1 cellular context compared by ENCODE assay signal in the genomic region with DNA sequence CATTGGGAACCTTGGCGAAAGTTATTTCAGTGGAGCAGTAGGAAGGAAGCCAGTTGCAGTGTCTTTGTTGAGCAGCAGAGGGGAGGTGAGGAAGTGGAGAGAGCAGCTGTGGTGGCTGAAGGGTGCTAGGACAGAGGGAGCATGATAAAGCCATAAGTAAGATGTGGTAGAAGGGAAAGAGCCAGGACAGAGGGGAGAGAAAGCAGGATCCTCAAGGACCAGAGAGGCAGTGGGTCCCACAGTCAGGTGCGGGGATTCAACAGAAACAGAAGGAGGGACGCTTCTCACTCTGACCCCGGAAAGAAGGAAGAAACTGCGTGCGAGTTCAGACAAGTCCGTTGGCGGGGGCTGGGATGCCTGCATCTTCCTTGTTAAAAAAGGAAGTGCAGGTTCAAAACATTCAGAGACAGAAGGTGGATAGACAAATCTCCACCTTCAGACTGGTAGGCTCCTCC.
TF ChIP-seq lines count a peak whose summit lies in the region.

A gene (plus strand): TSS at position 403 of the 455 bp plus-strand sequence. CDS start 8,774 bp downstream, outside the sequence.

TF ChIP-seq in WTC11, 78 proteins besides CTCF, POLR2A, EP300 and RAD21 (continued from another document):
- TF ChIP-seq, protein P1, sequence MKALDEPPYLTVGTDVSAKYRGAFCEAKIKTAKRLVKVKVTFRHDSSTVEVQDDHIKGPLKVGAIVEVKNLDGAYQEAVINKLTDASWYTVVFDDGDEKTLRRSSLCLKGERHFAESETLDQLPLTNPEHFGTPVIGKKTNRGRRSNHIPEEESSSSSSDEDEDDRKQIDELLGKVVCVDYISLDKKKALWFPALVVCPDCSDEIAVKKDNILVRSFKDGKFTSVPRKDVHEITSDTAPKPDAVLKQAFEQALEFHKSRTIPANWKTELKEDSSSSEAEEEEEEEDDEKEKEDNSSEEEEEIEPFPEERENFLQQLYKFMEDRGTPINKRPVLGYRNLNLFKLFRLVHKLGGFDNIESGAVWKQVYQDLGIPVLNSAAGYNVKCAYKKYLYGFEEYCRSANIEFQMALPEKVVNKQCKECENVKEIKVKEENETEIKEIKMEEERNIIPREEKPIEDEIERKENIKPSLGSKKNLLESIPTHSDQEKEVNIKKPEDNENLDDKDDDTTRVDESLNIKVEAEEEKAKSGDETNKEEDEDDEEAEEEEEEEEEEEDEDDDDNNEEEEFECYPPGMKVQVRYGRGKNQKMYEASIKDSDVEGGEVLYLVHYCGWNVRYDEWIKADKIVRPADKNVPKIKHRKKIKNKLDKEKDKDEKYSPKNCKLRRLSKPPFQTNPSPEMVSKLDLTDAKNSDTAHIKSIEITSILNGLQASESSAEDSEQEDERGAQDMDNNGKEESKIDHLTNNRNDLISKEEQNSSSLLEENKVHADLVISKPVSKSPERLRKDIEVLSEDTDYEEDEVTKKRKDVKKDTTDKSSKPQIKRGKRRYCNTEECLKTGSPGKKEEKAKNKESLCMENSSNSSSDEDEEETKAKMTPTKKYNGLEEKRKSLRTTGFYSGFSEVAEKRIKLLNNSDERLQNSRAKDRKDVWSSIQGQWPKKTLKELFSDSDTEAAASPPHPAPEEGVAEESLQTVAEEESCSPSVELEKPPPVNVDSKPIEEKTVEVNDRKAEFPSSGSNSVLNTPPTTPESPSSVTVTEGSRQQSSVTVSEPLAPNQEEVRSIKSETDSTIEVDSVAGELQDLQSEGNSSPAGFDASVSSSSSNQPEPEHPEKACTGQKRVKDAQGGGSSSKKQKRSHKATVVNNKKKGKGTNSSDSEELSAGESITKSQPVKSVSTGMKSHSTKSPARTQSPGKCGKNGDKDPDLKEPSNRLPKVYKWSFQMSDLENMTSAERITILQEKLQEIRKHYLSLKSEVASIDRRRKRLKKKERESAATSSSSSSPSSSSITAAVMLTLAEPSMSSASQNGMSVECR (CRISPR knock-in tag; IDR thresholded peaks at IDR 0.05; ENCODE audit: borderline replicate concordance), result no peak
- TF ChIP-seq, protein P2, sequence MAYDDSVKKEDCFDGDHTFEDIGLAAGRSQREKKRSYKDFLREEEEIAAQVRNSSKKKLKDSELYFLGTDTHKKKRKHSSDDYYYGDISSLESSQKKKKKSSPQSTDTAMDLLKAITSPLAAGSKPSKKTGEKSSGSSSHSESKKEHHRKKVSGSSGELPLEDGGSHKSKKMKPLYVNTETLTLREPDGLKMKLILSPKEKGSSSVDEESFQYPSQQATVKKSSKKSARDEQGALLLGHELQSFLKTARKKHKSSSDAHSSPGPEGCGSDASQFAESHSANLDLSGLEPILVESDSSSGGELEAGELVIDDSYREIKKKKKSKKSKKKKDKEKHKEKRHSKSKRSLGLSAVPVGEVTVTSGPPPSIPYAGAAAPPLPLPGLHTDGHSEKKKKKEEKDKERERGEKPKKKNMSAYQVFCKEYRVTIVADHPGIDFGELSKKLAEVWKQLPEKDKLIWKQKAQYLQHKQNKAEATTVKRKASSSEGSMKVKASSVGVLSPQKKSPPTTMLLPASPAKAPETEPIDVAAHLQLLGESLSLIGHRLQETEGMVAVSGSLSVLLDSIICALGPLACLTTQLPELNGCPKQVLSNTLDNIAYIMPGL (CRISPR knock-in tag; IDR thresholded peaks at IDR 0.05), result no peak
- TF ChIP-seq CREM (CRISPR knock-in tag; IDR thresholded peaks at IDR 0.05), result no peak
- TF ChIP-seq, protein P3, sequence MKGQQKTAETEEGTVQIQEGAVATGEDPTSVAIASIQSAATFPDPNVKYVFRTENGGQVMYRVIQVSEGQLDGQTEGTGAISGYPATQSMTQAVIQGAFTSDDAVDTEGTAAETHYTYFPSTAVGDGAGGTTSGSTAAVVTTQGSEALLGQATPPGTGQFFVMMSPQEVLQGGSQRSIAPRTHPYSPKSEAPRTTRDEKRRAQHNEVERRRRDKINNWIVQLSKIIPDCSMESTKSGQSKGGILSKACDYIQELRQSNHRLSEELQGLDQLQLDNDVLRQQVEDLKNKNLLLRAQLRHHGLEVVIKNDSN (CRISPR knock-in tag; IDR thresholded peaks at IDR 0.05), result no peak
- TF ChIP-seq, protein P4, sequence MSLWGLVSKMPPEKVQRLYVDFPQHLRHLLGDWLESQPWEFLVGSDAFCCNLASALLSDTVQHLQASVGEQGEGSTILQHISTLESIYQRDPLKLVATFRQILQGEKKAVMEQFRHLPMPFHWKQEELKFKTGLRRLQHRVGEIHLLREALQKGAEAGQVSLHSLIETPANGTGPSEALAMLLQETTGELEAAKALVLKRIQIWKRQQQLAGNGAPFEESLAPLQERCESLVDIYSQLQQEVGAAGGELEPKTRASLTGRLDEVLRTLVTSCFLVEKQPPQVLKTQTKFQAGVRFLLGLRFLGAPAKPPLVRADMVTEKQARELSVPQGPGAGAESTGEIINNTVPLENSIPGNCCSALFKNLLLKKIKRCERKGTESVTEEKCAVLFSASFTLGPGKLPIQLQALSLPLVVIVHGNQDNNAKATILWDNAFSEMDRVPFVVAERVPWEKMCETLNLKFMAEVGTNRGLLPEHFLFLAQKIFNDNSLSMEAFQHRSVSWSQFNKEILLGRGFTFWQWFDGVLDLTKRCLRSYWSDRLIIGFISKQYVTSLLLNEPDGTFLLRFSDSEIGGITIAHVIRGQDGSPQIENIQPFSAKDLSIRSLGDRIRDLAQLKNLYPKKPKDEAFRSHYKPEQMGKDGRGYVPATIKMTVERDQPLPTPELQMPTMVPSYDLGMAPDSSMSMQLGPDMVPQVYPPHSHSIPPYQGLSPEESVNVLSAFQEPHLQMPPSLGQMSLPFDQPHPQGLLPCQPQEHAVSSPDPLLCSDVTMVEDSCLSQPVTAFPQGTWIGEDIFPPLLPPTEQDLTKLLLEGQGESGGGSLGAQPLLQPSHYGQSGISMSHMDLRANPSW (CRISPR knock-in tag; conservative IDR thresholded peaks at IDR 0.05; ENCODE audit: low read depth), result no peak
